In the genomic region with DNA sequence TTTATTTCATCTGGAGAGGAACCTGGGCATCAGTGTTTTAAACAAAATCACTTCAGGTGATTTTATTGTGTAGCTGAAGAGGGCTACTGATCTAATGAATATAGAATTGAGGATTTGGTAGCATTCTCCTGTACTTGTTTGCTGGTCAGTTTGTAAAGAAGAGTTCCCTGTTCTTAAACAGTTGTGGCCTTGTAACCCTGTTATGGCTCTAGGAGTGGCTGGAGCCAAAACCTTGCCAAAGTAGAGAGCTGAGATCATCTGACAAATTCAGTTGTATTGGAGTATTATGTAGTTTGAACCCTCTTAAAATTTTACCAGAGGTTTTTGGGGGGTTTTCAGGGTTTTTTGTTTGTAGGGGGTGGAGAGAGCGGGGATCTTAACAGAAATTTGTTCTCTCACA, we compare ENCODE assay signal across 27 cellular contexts. TPM values are rescaled to one million over a fixed set of nuclear protein-coding genes. Genes with fewer than 3 reads are reported as not detected.
DNase-seq lines count a peak whose midpoint lies in the region; ATAC-seq and TF ChIP-seq lines count a peak whose summit lies in the region.
"Had no signal": no experiment of that assay in that cellular context is flagged by ENCODE, and none has a peak within 500 bp of the region (broad histone marks: within the 10 kb centered on the region; RNA-seq: fewer than 3 reads in every experiment).

No MANE protein-coding gene starts in this region.

- intact Hi-C loops in activated CD4-positive, alpha-beta T cell treated with anti-CD3 and anti-CD28 coated beads for 36 hours (cut with DNase I, micrococcal nuclease) = no loop called here
- intact Hi-C loops in CD4-positive, alpha-beta T cell (cut with DNase I, micrococcal nuclease) = no loop called here
- intact Hi-C loops in naive thymus-derived CD4-positive, alpha-beta T cell (cut with micrococcal nuclease) = no loop called here
- intact Hi-C loops in CD14-positive monocyte (cut with micrococcal nuclease) = loop anchor here in 1 of 2 donors (10.0 kb wide), 1 partner anchor 387 kb away; the partner anchor contains the start of gene MED14

- CTCF ChIA-PET in activated CD4-positive, alpha-beta T cell treated with anti-CD3 and anti-CD28 coated beads for 36 hours (lab: Charles Lee) = no interaction called here
- CTCF ChIA-PET in CD4-positive, alpha-beta T cell (lab: Charles Lee) = no interaction called here
- CTCF ChIA-PET in naive thymus-derived CD4-positive, alpha-beta T cell (lab: Charles Lee) = interaction anchor here (0.6 kb wide), 1 partner anchor 99 kb away, joined by 4 read pairs; no protein-coding TSS in a partner anchor

- peaks cover 0 to 7% (median 0%) of the 10 kb centered on the region in 3 experiments for H3K36me3 ChIP-seq in naive thymus-derived CD4-positive, alpha-beta T cell (ENCODE audit: control insufficient read depth in 2 of 3, insufficient read depth in 3 of 3, low read length in 3 of 3)
- H3K36me3 ChIP-seq: SJSA1, suprapubic skin had no signal

- ATAC-seq in activated CD4-positive, alpha-beta T cell treated with anti-CD3 and anti-CD28 coated beads for 36 hours = no peak
- ATAC-seq in CD4-positive, alpha-beta T cell (ENCODE audit: poor library complexity) = no peak
- no peak for ATAC-seq in activated T-helper 17 cell treated with anti-CD3 and anti-CD28 coated beads, Interleukin-2, amount 50 U/mL, for 72 hours (replicated peaks)
- no peak for ATAC-seq in naive thymus-derived CD4-positive, alpha-beta T cell
- ATAC-seq: body of pancreas, heart left ventricle had no signal

- H3K36me3 Mint-ChIP-seq in activated CD4-positive, alpha-beta T cell treated with anti-CD3 and anti-CD28 coated beads for 36 hours (ENCODE audit: low read depth) = peaks cover 12% of the 10 kb centered on the region
- H3K36me3 Mint-ChIP-seq in CD4-positive, alpha-beta T cell (ENCODE audit: low read depth) = peaks cover 31% of the 10 kb centered on the region
- H3K36me3 Mint-ChIP-seq in activated T-helper 17 cell treated with anti-CD3 and anti-CD28 coated beads, Interleukin-2, amount 50 U/mL, for 72 hours (ENCODE audit: low read depth) = peaks cover 50% of the 10 kb centered on the region
- peaks cover 0 to 36% (median 6%) of the 10 kb centered on the region in 5 donors for H3K36me3 Mint-ChIP-seq in naive thymus-derived CD4-positive, alpha-beta T cell
- H3K36me3 Mint-ChIP-seq in CD14-positive monocyte = peaks cover 12 to 23% of the 10 kb centered on the region in 2 donors

- H3K27me3 Mint-ChIP-seq in activated CD4-positive, alpha-beta T cell treated with anti-CD3 and anti-CD28 coated beads for 36 hours = no peaks in the 10 kb centered on the region
- no peaks in the 10 kb centered on the region for H3K27me3 Mint-ChIP-seq in CD4-positive, alpha-beta T cell
- no peaks in the 10 kb centered on the region for H3K27me3 Mint-ChIP-seq in activated T-helper 17 cell treated with anti-CD3 and anti-CD28 coated beads, Interleukin-2, amount 50 U/mL, for 72 hours
- no peaks in the 10 kb centered on the region for H3K27me3 Mint-ChIP-seq in naive thymus-derived CD4-positive, alpha-beta T cell
- H3K27me3 Mint-ChIP-seq in CD14-positive monocyte (ENCODE audit: low read depth in 3 of 3) = peaks cover 0 to 19% (median 0%) of the 10 kb centered on the region in 3 donors
- H3K27me3 Mint-ChIP-seq: CD8-positive, alpha-beta memory T cell had no signal

- no peak for TF ChIP-seq CTCF in CD4-positive, alpha-beta T cell (IDR thresholded peaks at IDR 0.05)
- TF ChIP-seq CTCF in CD14-positive monocyte (IDR thresholded peaks at IDR 0.05) = no peak

- peak overlapping the region; percentile 78 for H3K27ac Mint-ChIP-seq in activated CD4-positive, alpha-beta T cell treated with anti-CD3 and anti-CD28 coated beads for 36 hours
- peak overlapping the region; percentile 64 for H3K27ac Mint-ChIP-seq in CD4-positive, alpha-beta T cell
- H3K27ac Mint-ChIP-seq in activated T-helper 17 cell treated with anti-CD3 and anti-CD28 coated beads, Interleukin-2, amount 50 U/mL, for 72 hours = no peak overlapping the region
- H3K27ac Mint-ChIP-seq in naive thymus-derived CD4-positive, alpha-beta T cell = peak overlapping the region in 8 of 9 donors; percentile 9 to 78 (median 58)
- no peak overlapping the region for H3K27ac Mint-ChIP-seq in CD14-positive monocyte
- H3K27ac Mint-ChIP-seq: nephron had no signal

- H3K9me3 Mint-ChIP-seq in activated CD4-positive, alpha-beta T cell treated with anti-CD3 and anti-CD28 coated beads for 36 hours (ENCODE audit: low read depth) = no peaks in the 10 kb centered on the region
- H3K9me3 Mint-ChIP-seq in CD4-positive, alpha-beta T cell = no peaks in the 10 kb centered on the region
- no peaks in the 10 kb centered on the region for H3K9me3 Mint-ChIP-seq in activated T-helper 17 cell treated with anti-CD3 and anti-CD28 coated beads, Interleukin-2, amount 50 U/mL, for 72 hours
- H3K9me3 Mint-ChIP-seq in naive thymus-derived CD4-positive, alpha-beta T cell = peaks cover 0 to 2% (median 0%) of the 10 kb centered on the region in 11 donors
- H3K9me3 Mint-ChIP-seq in CD14-positive monocyte = peaks cover 0 to 5% (median 0%) of the 10 kb centered on the region in 7 donors
- H3K9me3 Mint-ChIP-seq: CD8-positive, alpha-beta memory T cell had no signal

- no peak overlapping the region for H3K27ac ChIP-seq in CD4-positive, alpha-beta T cell (ENCODE audit: low read depth, low read length)
- peak overlapping the region; percentile 9 for H3K27ac ChIP-seq in naive thymus-derived CD4-positive, alpha-beta T cell (ENCODE audit: low read depth, low read length)
- H3K27ac ChIP-seq: 22Rv1, body of pancreas, heart left ventricle, SJSA1, suprapubic skin, upper lobe of left lung had no signal

- H3K4me1 Mint-ChIP-seq in activated CD4-positive, alpha-beta T cell treated with anti-CD3 and anti-CD28 coated beads for 36 hours = peaks cover 66% of the 10 kb centered on the region
- peaks cover 68% of the 10 kb centered on the region for H3K4me1 Mint-ChIP-seq in CD4-positive, alpha-beta T cell (ENCODE audit: low read depth)
- peaks cover 28% of the 10 kb centered on the region for H3K4me1 Mint-ChIP-seq in activated T-helper 17 cell treated with anti-CD3 and anti-CD28 coated beads, Interleukin-2, amount 50 U/mL, for 72 hours
- H3K4me1 Mint-ChIP-seq in naive thymus-derived CD4-positive, alpha-beta T cell = peaks cover 22 to 87% (median 66%) of the 10 kb centered on the region in 7 donors
- H3K4me1 Mint-ChIP-seq in CD14-positive monocyte = peaks cover 33% of the 10 kb centered on the region

- POLR2A ChIA-PET in activated CD4-positive, alpha-beta T cell treated with anti-CD3 and anti-CD28 coated beads for 36 hours (lab: Charles Lee) = no interaction called here
- POLR2A ChIA-PET in CD4-positive, alpha-beta T cell (lab: Charles Lee) = no interaction called here
- POLR2A ChIA-PET in naive thymus-derived CD4-positive, alpha-beta T cell (lab: Charles Lee) = interaction anchor here (0.8 kb wide), 1 partner anchor 32 kb away, joined by 3 read pairs; no protein-coding TSS in a partner anchor

- H3K27me3 ChIP-seq in CD4-positive, alpha-beta T cell (ENCODE audit: control insufficient read depth, insufficient read depth, low read length) = no peaks in the 10 kb centered on the region
- no peaks in the 10 kb centered on the region for H3K27me3 ChIP-seq in naive thymus-derived CD4-positive, alpha-beta T cell (ENCODE audit: control insufficient read depth in 2 of 2, insufficient read depth in 2 of 2, low read length in 2 of 2)
- H3K27me3 ChIP-seq: body of pancreas, esophagus squamous epithelium, heart left ventricle, SJSA1, suprapubic skin, upper lobe of left lung had no signal

- no peak overlapping the region for H3K4me3 ChIP-seq in naive thymus-derived CD4-positive, alpha-beta T cell (ENCODE audit: low read length)
- H3K4me3 ChIP-seq: body of pancreas, esophagus squamous epithelium, heart left ventricle, SJSA1, suprapubic skin, upper lobe of left lung had no signal

- no peak overlapping the region for H3K4me3 Mint-ChIP-seq in activated CD4-positive, alpha-beta T cell treated with anti-CD3 and anti-CD28 coated beads for 36 hours
- no peak overlapping the region for H3K4me3 Mint-ChIP-seq in CD4-positive, alpha-beta T cell
- peak overlapping the region; percentile 79 for H3K4me3 Mint-ChIP-seq in activated T-helper 17 cell treated with anti-CD3 and anti-CD28 coated beads, Interleukin-2, amount 50 U/mL, for 72 hours
- peak overlapping the region in 8 of 10 donors; percentile 4 to 71 (median 50) for H3K4me3 Mint-ChIP-seq in naive thymus-derived CD4-positive, alpha-beta T cell
- H3K4me3 Mint-ChIP-seq in CD14-positive monocyte = no peak overlapping the region
- H3K4me3 Mint-ChIP-seq: nephron had no signal

- H3K9me3 ChIP-seq in CD4-positive, alpha-beta T cell (ENCODE audit: control insufficient read depth, low read length) = no peaks in the 10 kb centered on the region
- H3K9me3 ChIP-seq in naive thymus-derived CD4-positive, alpha-beta T cell (ENCODE audit: control insufficient read depth in 2 of 3, low read length in 3 of 3) = no peaks in the 10 kb centered on the region
- H3K9me3 ChIP-seq: body of pancreas, esophagus squamous epithelium, SJSA1, suprapubic skin had no signal

- peaks cover 15 to 18% of the 10 kb centered on the region in 2 donors for H3K4me1 ChIP-seq in naive thymus-derived CD4-positive, alpha-beta T cell (ENCODE audit: control insufficient read depth in 2 of 2, insufficient read depth in 2 of 2, low read length in 2 of 2)
- H3K4me1 ChIP-seq: SJSA1 had no signal

- DNase-seq in activated CD4-positive, alpha-beta T cell treated with anti-CD3 and anti-CD28 coated beads for 36 hours = no peak
- DNase-seq in activated CD4-positive, alpha-beta T cell treated with anti-CD3 and anti-CD28 coated beads, Interleukin-2, amount 50 U/mL, for 4 hours = no peak
- no peak for DNase-seq in CD4-positive, alpha-beta T cell
- no peak for DNase-seq in naive thymus-derived CD4-positive, alpha-beta T cell
- DNase-seq in SHP77 treated with DMSO at 0.1 percent for 48 hours (lab: John Stamatoyannopoulos, UW) (no peak), CD14-positive monocyte (ENCODE audit: low spot score) (no peak), NCI-H510A (lab: John Stamatoyannopoulos, UW) (no peak)
- DNase-seq: activated effector memory CD4-positive, alpha-beta T cell treated with anti-CD3 and anti-CD28 coated beads, Interleukin-2, amount 50 U/mL, for 16 hours; body of pancreas; CD8-positive, alpha-beta memory T cell; cerebellar nuclear complex; dermis blood vessel endothelial cell; EL; esophagus squamous epithelium; foreskin melanocyte; heart left ventricle; islet precursor cell; midbrain; NCI-H446; NCI-H774; stimulated activated CD4-positive, alpha-beta T cell treated with anti-CD3 and anti-CD28 coated beads, Interleukin-4, amount 100 ng/mL, for 24 hours; upper lobe of left lung had no signal

RNA-seq across cellular contexts. Expression of gene USP9X, which starts 36.5 kb away (rescaled TPM):
- 10 to 100 TPM; 53.9 to 60.6 TPM for total RNA-seq in activated CD4-positive, alpha-beta T cell treated with anti-CD3 and anti-CD28 coated beads for 36 hours
- total RNA-seq in CD4-positive, alpha-beta T cell = 10 to 100 TPM; 70.4 to 74.8 TPM
- 10 to 100 TPM; 49.3 to 63.3 TPM for total RNA-seq in activated T-helper 17 cell treated with anti-CD3 and anti-CD28 coated beads, Interleukin-2, amount 50 U/mL, for 72 hours
- 10 to 100 TPM; 46.2 to 79.5 (median 72.1) TPM for total RNA-seq in naive thymus-derived CD4-positive, alpha-beta T cell
- 10 to 100 TPM; 22.6 to 27.8 TPM for polyA plus RNA-seq in naive thymus-derived CD4-positive, alpha-beta T cell
- 10 to 100 TPM in 1 of 2 donors, 1 to 10 TPM in 1; 9.6 to 16.1 TPM for polyA plus RNA-seq in CD14-positive monocyte

Comparison
In these comparisons a context has a peak if more than half of its experiments do, and no peak if none do; other contexts are left out.
1. H3K27ac Mint-ChIP-seq: peak in activated CD4-positive, alpha-beta T cell treated with anti-CD3 and anti-CD28 coated beads for 36 hours (single experiment), CD4-positive, alpha-beta T cell (single experiment) and naive thymus-derived CD4-positive, alpha-beta T cell (8 of 9); none in activated T-helper 17 cell treated with anti-CD3 and anti-CD28 coated beads, Interleukin-2, amount 50 U/mL, for 72 hours (single experiment) and CD14-positive monocyte (0 of 7).
2. H3K4me3 Mint-ChIP-seq: peak in activated T-helper 17 cell treated with anti-CD3 and anti-CD28 coated beads, Interleukin-2, amount 50 U/mL, for 72 hours (single experiment) and naive thymus-derived CD4-positive, alpha-beta T cell (8 of 10); none in activated CD4-positive, alpha-beta T cell treated with anti-CD3 and anti-CD28 coated beads for 36 hours (single experiment), CD4-positive, alpha-beta T cell (single experiment) and CD14-positive monocyte (0 of 2).